In genomic region chr12:32868885-32869284, GRCh38 we compare ENCODE assay signal across 1 cellular context.
A peak's percentile ranks its signal among the peaks of the same experiment; 100 is the strongest.
TF ChIP-seq lines count a peak whose summit lies in the region.

No MANE protein-coding gene starts in this region.

TF ChIP-seq in HepG2, 621 proteins besides CTCF, POLR2A, EP300 and RAD21:
- TF ChIP-seq MAFF (IDR thresholded peaks at IDR 0.05; ENCODE audit: low read depth, low read length) (0 out of 2 replicates have a peak, but pooled peaks have one; percentile 17), MAFK (conservative IDR thresholded peaks at IDR 0.05 in 1 of 2, IDR thresholded peaks at IDR 0.05 in 1 of 2; ENCODE audit: low read length in 2 of 2) (peak in 1 of 2 experiments; percentile 37; a peak in 1 of 4 replicates), HMG20B (CRISPR knock-in tag; conservative IDR thresholded peaks at IDR 0.05) (no peak)
